In the genomic region with DNA sequence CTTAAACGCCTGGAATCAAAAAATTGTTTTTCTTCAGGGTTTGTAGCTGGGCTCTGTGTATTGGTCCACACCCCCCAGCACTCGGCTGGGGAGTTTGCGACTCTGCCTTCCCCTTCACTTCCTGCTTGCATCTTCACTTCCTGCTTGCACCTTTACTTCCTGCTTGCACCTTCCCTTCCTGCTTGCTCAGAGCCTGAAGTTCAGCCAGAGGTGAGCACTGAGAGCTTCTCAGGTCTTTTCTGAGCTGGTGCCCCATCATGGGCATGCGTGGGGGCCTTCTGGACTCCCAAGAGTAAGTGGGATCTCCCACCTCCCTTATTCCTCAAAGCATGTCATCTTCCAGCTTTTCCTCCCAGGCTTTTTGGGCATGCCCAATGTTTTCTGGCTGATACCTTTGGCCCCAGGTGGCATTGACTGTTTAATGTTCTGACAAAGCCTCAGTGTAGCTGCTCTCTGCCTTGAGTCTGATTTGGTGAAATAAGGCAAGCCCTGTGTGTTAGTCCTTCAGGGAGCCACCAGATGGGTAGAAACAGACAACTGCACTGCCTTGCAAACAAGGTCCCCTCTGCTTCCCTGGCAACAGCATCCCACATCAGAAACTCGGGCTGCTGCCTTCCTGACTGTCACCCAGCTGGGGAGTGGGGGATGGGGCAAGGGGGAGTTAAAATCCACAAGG, we compare ENCODE assay signal across 12 cellular contexts. TPM values are rescaled to one million over a fixed set of nuclear protein-coding genes. Genes with fewer than 3 reads are reported as not detected.
DNase-seq lines count a peak whose midpoint lies in the region; ATAC-seq and TF ChIP-seq lines count a peak whose summit lies in the region.
"Had no signal": no experiment of that assay in that cellular context is flagged by ENCODE, and none has a peak within 500 bp of the region (broad histone marks: within the 10 kb centered on the region; RNA-seq: fewer than 3 reads in every experiment).

No MANE protein-coding gene starts in this region.

- no peak overlapping the region for H3K23ac ChIP-seq in H9 (ENCODE audit: insufficient read length, low read depth, low read length)

- POLR2A ChIA-PET in WTC11 (lab: Charles Lee) = no interaction called here
- POLR2A ChIA-PET in activated naive CD8-positive, alpha-beta T cell treated with anti-CD3 and anti-CD28 coated beads, Interleukin-2, amount 10 ng/mL, durations not matched to agents 7 days and 5 days (lab: Charles Lee) = interaction anchor here (0.9 to 1.4 kb wide), 3 partner anchors 71 to 110 kb away, joined by 3 to 6 read pairs (median 5); a partner anchor contains a TSS

- H3K27me3 Mint-ChIP-seq in H9 (ENCODE audit: low read depth) = no peaks in the 10 kb centered on the region; the same call in 1 of the 2 replicates
- H3K27me3 Mint-ChIP-seq in WTC11 (ENCODE audit: low read depth) = peaks cover 5% of the 10 kb centered on the region; the same call in 1 of the 2 replicates
- no peaks in the 10 kb centered on the region for H3K27me3 Mint-ChIP-seq in activated naive CD8-positive, alpha-beta T cell treated with anti-CD3 and anti-CD28 coated beads, Interleukin-2, amount 10 ng/mL, durations not matched to agents 7 days and 5 days

- H3K36me3 ChIP-seq in spleen (no peaks in the 10 kb centered on the region), body of pancreas (replicated peaks in 1 of 2; ENCODE audit: insufficient read depth in 1 of 2, low read depth in 2 of 2) (no peaks in the 10 kb centered on the region)

- no peak overlapping the region for H4K8ac ChIP-seq in H9 (replicated peaks; ENCODE audit: insufficient read length, low read depth, low read length)

- H3K27me3 ChIP-seq in H9 (ENCODE audit: insufficient read depth, low read length) = no peaks in the 10 kb centered on the region
- H3K27me3 ChIP-seq in spleen (replicated peaks in 1 of 7) = peaks cover 0 to 51% (median 0%) of the 10 kb centered on the region in 7 donors
- H3K27me3 ChIP-seq in body of pancreas = peaks cover 0 to 3% of the 10 kb centered on the region in 2 donors

- no peak overlapping the region for H2AK5ac ChIP-seq in H9 (ENCODE audit: insufficient read length, low read length)

- peak overlapping the region; percentile 72 for H3T11ph ChIP-seq in H9 (ENCODE audit: low read length)

- H3K14ac ChIP-seq in H9 (ENCODE audit: insufficient read depth, low read length) = peak overlapping the region; percentile 11; the same call in 1 of the 2 replicates

- H2AFZ ChIP-seq in H9 (ENCODE audit: low read length) = no peak overlapping the region

- H3K27ac ChIP-seq in H9 (ENCODE audit: insufficient read length, low read depth, low read length) (no peak overlapping the region), spleen (peak overlapping the region in 6 of 8 donors; percentile 33 to 68 (median 60)), body of pancreas (no peak overlapping the region)

- no peaks in the 10 kb centered on the region for H3K9me3 ChIP-seq in H9 (ENCODE audit: control insufficient read depth, low read depth, low read length)
- H3K9me3 ChIP-seq in spleen = peaks cover 3 to 46% (median 39%) of the 10 kb centered on the region in 8 donors
- H3K9me3 ChIP-seq in body of pancreas = peaks cover 0 to 5% (median 0%) of the 10 kb centered on the region in 3 donors

- no peak overlapping the region; the same call in 1 of the 2 replicates for H2BK15ac ChIP-seq in H9 (ENCODE audit: low read depth, low read length)

- H3K27ac Mint-ChIP-seq in H9 = peak overlapping the region in 1 of 3 experiments; percentile 78; a peak in 3 of 7 replicates
- peak overlapping the region; percentile 92 for H3K27ac Mint-ChIP-seq in WTC11
- peak overlapping the region; percentile 80 for H3K27ac Mint-ChIP-seq in activated naive CD8-positive, alpha-beta T cell treated with anti-CD3 and anti-CD28 coated beads, Interleukin-2, amount 10 ng/mL, durations not matched to agents 7 days and 5 days

- H3K36me3 Mint-ChIP-seq in H9 (ENCODE audit: insufficient read depth in 1 of 3, low read depth in 3 of 3) = peaks cover 0 to 19% (median 9%) of the 10 kb centered on the region in 3 experiments; a peak in 3 of 7 replicates
- peaks cover 8% of the 10 kb centered on the region for H3K36me3 Mint-ChIP-seq in WTC11
- peaks cover 17% of the 10 kb centered on the region for H3K36me3 Mint-ChIP-seq in activated naive CD8-positive, alpha-beta T cell treated with anti-CD3 and anti-CD28 coated beads, Interleukin-2, amount 10 ng/mL, durations not matched to agents 7 days and 5 days

- no peak overlapping the region for H2BK12ac ChIP-seq in H9 (ENCODE audit: insufficient read length, low read depth, low read length)

- H3K9ac ChIP-seq in H9 (ENCODE audit: extremely low read depth, insufficient read length, low read length) = no peak overlapping the region

- H3K79me2 ChIP-seq in H9 (ENCODE audit: insufficient read depth, low read length) = no peaks in the 10 kb centered on the region

- H3K4me3 Mint-ChIP-seq in H9 (no peak overlapping the region; a peak in 1 of 5 replicates), WTC11 (no peak overlapping the region)
- peak overlapping the region; percentile 64 for H3K4me3 Mint-ChIP-seq in activated naive CD8-positive, alpha-beta T cell treated with anti-CD3 and anti-CD28 coated beads, Interleukin-2, amount 10 ng/mL, durations not matched to agents 7 days and 5 days

- peaks cover 41 to 50% of the 10 kb centered on the region in 2 experiments for H3K4me1 Mint-ChIP-seq in H9
- peaks cover 46% of the 10 kb centered on the region for H3K4me1 Mint-ChIP-seq in WTC11
- peaks cover 15% of the 10 kb centered on the region for H3K4me1 Mint-ChIP-seq in activated naive CD8-positive, alpha-beta T cell treated with anti-CD3 and anti-CD28 coated beads, Interleukin-2, amount 10 ng/mL, durations not matched to agents 7 days and 5 days

- peaks cover 6% of the 10 kb centered on the region; the same call in 1 of the 2 replicates for H3K4me1 ChIP-seq in H9 (ENCODE audit: insufficient read depth, low read length)
- peaks cover 0 to 13% (median 0%) of the 10 kb centered on the region in 6 donors for H3K4me1 ChIP-seq in spleen
- no peaks in the 10 kb centered on the region for H3K4me1 ChIP-seq in body of pancreas

- no peak for TF ChIP-seq POLR2A in spleen (IDR thresholded peaks at IDR 0.05)
- no peak for TF ChIP-seq POLR2A in body of pancreas (IDR thresholded peaks at IDR 0.05)
- TF ChIP-seq POLR2A in GM18505 (IDR thresholded peaks at IDR 0.05; ENCODE audit: borderline replicate concordance, extremely low read depth, insufficient read depth, insufficient read length) = no peak

- H2BK120ac ChIP-seq in H9 (ENCODE audit: low read depth, low read length, poor library complexity, severe bottlenecking) = peak overlapping the region; percentile 83

- intact Hi-C loops in spleen (cut with DNase I; ENCODE audit: low total_unique reads) = no loop called here
- intact Hi-C loops in body of pancreas (cut with DNase I) = no loop called here

- no peak overlapping the region for H4K91ac ChIP-seq in H9 (ENCODE audit: insufficient read length, low read depth, low read length)

- H3K4me2 ChIP-seq in H9 (ENCODE audit: insufficient read depth, insufficient read length, low read length) = no peak overlapping the region

- H3K23me2 ChIP-seq in H9 (ENCODE audit: insufficient read length, low read depth, low read length, poor library complexity, severe bottlenecking) = no peaks in the 10 kb centered on the region

- H4K5ac ChIP-seq in H9 (ENCODE audit: insufficient read length, low read depth, low read length) = no peak overlapping the region

- WGBS in H9 (ENCODE audit: extremely low coverage, insufficient read length, low lambda C conversion rate) = no CpG with 5 or more reads among the region's 5 CpGs
- WGBS in spleen, 5 donors = 35 to 43% (median 39%) methylated on average over 5 of the region's 5 CpGs
- 35 to 46% methylated on average over 5 of the region's 5 CpGs for WGBS in body of pancreas, 2 donors

- CTCF ChIA-PET in WTC11 (lab: Charles Lee) = no interaction called here

- peak overlapping the region; percentile 91 for H2BK20ac ChIP-seq in H9 (ENCODE audit: low read depth, low read length, poor library complexity, severe bottlenecking)

- DNase-seq in H9 (no peak), WTC11 (ENCODE audit: low spot score) (no peak), spleen (peak; percentile 58), body of pancreas (no peak), SW 1271 (lab: John Stamatoyannopoulos, UW) (no peak), retina (no peak)
- peak; percentile 47 for DNase-seq in activated naive CD8-positive, alpha-beta T cell treated with anti-CD3 and anti-CD28 coated beads, Interleukin-2, amount 10 ng/mL, durations not matched to agents 7 days and 5 days
- DNase-seq: NCI-H1930 had no signal

- H3K79me1 ChIP-seq in H9 (ENCODE audit: insufficient read depth, low read depth, low read length, poor library complexity, severe bottlenecking) = no peaks in the 10 kb centered on the region

- H3K9me3 Mint-ChIP-seq in H9 = peaks cover 10 to 20% of the 10 kb centered on the region in 2 experiments; a peak in 4 of 5 replicates
- H3K9me3 Mint-ChIP-seq in WTC11 = peaks cover 20% of the 10 kb centered on the region
- peaks cover 21% of the 10 kb centered on the region for H3K9me3 Mint-ChIP-seq in activated naive CD8-positive, alpha-beta T cell treated with anti-CD3 and anti-CD28 coated beads, Interleukin-2, amount 10 ng/mL, durations not matched to agents 7 days and 5 days

- no peak overlapping the region; the same call in 1 of the 2 replicates for H3K4ac ChIP-seq in H9 (ENCODE audit: low read depth, low read length)

- peak overlapping the region in 1 of 8 donors; percentile 35 for H3K4me3 ChIP-seq in spleen
- H3K4me3 ChIP-seq in body of pancreas = no peak overlapping the region

- no peak overlapping the region for H3K56ac ChIP-seq in H9 (ENCODE audit: insufficient read length, low read depth, low read length)

- H3K18ac ChIP-seq in H9 (ENCODE audit: insufficient read length, low read depth, low read length) = peak overlapping the region; percentile 83

- TF ChIP-seq CTCF in H9 (conservative IDR thresholded peaks at IDR 0.05) = no peak
- TF ChIP-seq CTCF in WTC11 (IDR thresholded peaks at IDR 0.05) = no peak
- no peak for TF ChIP-seq CTCF in spleen (IDR thresholded peaks at IDR 0.05 in 8 of 11, conservative IDR thresholded peaks at IDR 0.05 in 3 of 11)
- TF ChIP-seq CTCF in body of pancreas (IDR thresholded peaks at IDR 0.05) = no peak

- no peaks in the 10 kb centered on the region for H4K20me1 ChIP-seq in H9 (ENCODE audit: control insufficient read depth, insufficient read depth, insufficient read length)

- ATAC-seq in WTC11 = no peak
- ATAC-seq in activated naive CD8-positive, alpha-beta T cell treated with anti-CD3 and anti-CD28 coated beads, Interleukin-2, amount 10 ng/mL, durations not matched to agents 7 days and 5 days (ENCODE audit: low read depth) = peak; percentile 89
- no peak for ATAC-seq in body of pancreas
- no peak for ATAC-seq in GM18505 (IDR thresholded peaks at IDR 0.05; ENCODE audit: unreplicated experiment)
- ATAC-seq: left lobe of liver had no signal

- no peak overlapping the region for H2BK5ac ChIP-seq in H9 (ENCODE audit: insufficient read length, low read length)

RNA-seq across cellular contexts. Expression of a gene that starts 3.5 kb away (rescaled TPM):
- total RNA-seq in H9 (2021) (not detected in 2 replicates), WTC11 (2021) (0.16 TPM in 1 of 3 replicates, not detected in the others), spleen (not detected), body of pancreas (not detected)
- total RNA-seq in activated naive CD8-positive, alpha-beta T cell treated with anti-CD3 and anti-CD28 coated beads, Interleukin-2, amount 10 ng/mL, durations not matched to agents 7 days and 5 days = not detected
- polyA plus RNA-seq in spleen = not detected
- total RNA-seq: activated CD8-positive, alpha-beta memory T cell treated with anti-CD3 and anti-CD28 coated beads for 36 hours; left lobe of liver; pulmonary artery endothelial cell had no signal

RNA-seq across cellular contexts. Expression of a gene that starts 7.8 kb away (rescaled TPM):
- not detected in 2 replicates for total RNA-seq in H9 (2021)
- total RNA-seq in WTC11 (2021) = not detected in 3 replicates
- not detected for total RNA-seq in activated naive CD8-positive, alpha-beta T cell treated with anti-CD3 and anti-CD28 coated beads, Interleukin-2, amount 10 ng/mL, durations not matched to agents 7 days and 5 days
- total RNA-seq in spleen = not detected
- not detected for polyA plus RNA-seq in spleen
- not detected for total RNA-seq in body of pancreas
- total RNA-seq: activated CD8-positive, alpha-beta memory T cell treated with anti-CD3 and anti-CD28 coated beads for 36 hours; left lobe of liver; pulmonary artery endothelial cell had no signal

RNA-seq across cellular contexts. Expression of a gene that starts 10.8 kb away (rescaled TPM):
- total RNA-seq in H9 (2021) (not detected in 2 replicates), WTC11 (2021) (not detected in 3 replicates), spleen (not detected), body of pancreas (not detected)
- total RNA-seq in activated naive CD8-positive, alpha-beta T cell treated with anti-CD3 and anti-CD28 coated beads, Interleukin-2, amount 10 ng/mL, durations not matched to agents 7 days and 5 days = not detected
- not detected for polyA plus RNA-seq in spleen
- total RNA-seq: activated CD8-positive, alpha-beta memory T cell treated with anti-CD3 and anti-CD28 coated beads for 36 hours; left lobe of liver; pulmonary artery endothelial cell had no signal

RNA-seq across cellular contexts. Expression of a gene that starts 25.7 kb away (rescaled TPM):
- total RNA-seq in H9 (2021) = not detected in 2 replicates
- total RNA-seq in WTC11 (2021) = not detected in 3 replicates
- not detected for total RNA-seq in activated naive CD8-positive, alpha-beta T cell treated with anti-CD3 and anti-CD28 coated beads, Interleukin-2, amount 10 ng/mL, durations not matched to agents 7 days and 5 days
- total RNA-seq in spleen = not detected
- polyA plus RNA-seq in spleen = not detected
- not detected for total RNA-seq in body of pancreas
- total RNA-seq: activated CD8-positive, alpha-beta memory T cell treated with anti-CD3 and anti-CD28 coated beads for 36 hours; left lobe of liver; pulmonary artery endothelial cell had no signal

RNA-seq across cellular contexts. Expression of a gene that starts 32.6 kb away (rescaled TPM):
- total RNA-seq in H9 (2021) (not detected in 2 replicates), WTC11 (2021) (not detected in 3 replicates), spleen (not detected), body of pancreas (not detected)
- not detected for total RNA-seq in activated naive CD8-positive, alpha-beta T cell treated with anti-CD3 and anti-CD28 coated beads, Interleukin-2, amount 10 ng/mL, durations not matched to agents 7 days and 5 days
- polyA plus RNA-seq in spleen = not detected
- total RNA-seq: activated CD8-positive, alpha-beta memory T cell treated with anti-CD3 and anti-CD28 coated beads for 36 hours; left lobe of liver; pulmonary artery endothelial cell had no signal

Comparison
In these comparisons a context has a peak if more than half of its experiments do, and no peak if none do; other contexts are left out.
1. DNase-seq: peak in activated naive CD8-positive, alpha-beta T cell treated with anti-CD3 and anti-CD28 coated beads, Interleukin-2, amount 10 ng/mL, durations not matched to agents 7 days and 5 days (single experiment) and spleen (single experiment); none in H9 (single experiment), WTC11 (single experiment), body of pancreas (0 of 4), SW 1271 (0 of 2) and retina (single experiment).
2. H3K27ac ChIP-seq: peak in spleen (6 of 8); none in H9 (single experiment) and body of pancreas (0 of 4).